ENCODE assay signal across 1 cellular context in the genomic region with DNA sequence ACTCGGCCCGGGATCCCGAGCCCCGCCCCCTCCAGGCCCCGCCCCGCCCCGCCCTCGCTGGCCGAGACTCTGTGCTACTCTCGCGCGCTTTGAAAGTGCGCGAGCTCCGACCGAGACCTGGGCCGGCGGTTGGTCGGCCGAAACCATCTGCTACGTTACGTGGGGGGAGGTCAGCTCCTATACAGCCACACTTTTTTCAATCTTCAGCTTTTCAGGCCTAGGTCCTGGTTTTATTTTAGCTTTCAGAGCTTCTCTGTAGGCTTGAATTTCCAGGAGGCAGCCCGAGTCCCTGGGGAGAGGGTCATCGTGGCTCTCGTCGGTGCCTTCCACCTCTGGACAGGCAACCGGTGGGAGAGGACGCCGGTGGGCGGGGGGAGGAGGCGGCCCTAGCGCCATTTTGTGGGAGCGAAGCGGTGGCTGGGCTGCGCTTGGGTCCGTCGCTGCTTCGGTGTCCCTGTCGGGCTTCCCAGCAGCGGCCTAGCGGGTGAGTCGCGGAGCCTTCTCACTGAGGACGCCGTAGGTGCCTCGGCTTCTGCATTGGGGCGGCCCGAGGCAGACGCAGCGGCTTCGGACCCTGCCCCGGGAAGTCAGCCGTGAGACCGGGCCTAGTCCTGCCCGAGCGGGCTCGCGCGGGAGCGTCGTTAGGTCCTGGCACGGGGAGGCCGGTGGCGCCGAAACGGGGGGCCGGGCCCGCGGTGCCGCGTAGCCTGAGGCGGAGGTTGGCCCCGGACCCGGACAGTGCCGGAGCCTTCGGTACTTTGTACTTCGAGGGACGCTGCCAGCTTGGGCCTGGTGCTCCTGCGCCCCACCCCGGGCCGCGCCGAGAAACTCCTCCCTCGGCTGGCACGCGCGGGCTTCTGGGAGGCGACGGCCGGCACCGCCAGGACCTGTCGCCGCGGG.
A peak's percentile ranks its signal among the peaks of the same experiment; 100 is the strongest.
TF ChIP-seq lines count a peak whose summit lies in the region.

A gene (plus strand): TSS at position 395 of the 900 bp plus-strand sequence. CDS start 1,074 bp downstream, outside the sequence.

TF ChIP-seq in GM12878, 131 proteins besides CTCF, POLR2A, EP300 and RAD21 (continued from another document and continues in another):
- no peak for TF ChIP-seq ZNF384 (IDR thresholded peaks at IDR 0.05; ENCODE audit: borderline replicate concordance, low read depth, low read length)
- TF ChIP-seq, protein P1, sequence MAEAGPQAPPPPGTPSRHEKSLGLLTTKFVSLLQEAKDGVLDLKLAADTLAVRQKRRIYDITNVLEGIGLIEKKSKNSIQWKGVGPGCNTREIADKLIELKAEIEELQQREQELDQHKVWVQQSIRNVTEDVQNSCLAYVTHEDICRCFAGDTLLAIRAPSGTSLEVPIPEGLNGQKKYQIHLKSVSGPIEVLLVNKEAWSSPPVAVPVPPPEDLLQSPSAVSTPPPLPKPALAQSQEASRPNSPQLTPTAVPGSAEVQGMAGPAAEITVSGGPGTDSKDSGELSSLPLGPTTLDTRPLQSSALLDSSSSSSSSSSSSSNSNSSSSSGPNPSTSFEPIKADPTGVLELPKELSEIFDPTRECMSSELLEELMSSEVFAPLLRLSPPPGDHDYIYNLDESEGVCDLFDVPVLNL (IDR thresholded peaks at IDR 0.05; ENCODE audit: low read depth, low read length) = no peak
- TF ChIP-seq, protein P2, sequence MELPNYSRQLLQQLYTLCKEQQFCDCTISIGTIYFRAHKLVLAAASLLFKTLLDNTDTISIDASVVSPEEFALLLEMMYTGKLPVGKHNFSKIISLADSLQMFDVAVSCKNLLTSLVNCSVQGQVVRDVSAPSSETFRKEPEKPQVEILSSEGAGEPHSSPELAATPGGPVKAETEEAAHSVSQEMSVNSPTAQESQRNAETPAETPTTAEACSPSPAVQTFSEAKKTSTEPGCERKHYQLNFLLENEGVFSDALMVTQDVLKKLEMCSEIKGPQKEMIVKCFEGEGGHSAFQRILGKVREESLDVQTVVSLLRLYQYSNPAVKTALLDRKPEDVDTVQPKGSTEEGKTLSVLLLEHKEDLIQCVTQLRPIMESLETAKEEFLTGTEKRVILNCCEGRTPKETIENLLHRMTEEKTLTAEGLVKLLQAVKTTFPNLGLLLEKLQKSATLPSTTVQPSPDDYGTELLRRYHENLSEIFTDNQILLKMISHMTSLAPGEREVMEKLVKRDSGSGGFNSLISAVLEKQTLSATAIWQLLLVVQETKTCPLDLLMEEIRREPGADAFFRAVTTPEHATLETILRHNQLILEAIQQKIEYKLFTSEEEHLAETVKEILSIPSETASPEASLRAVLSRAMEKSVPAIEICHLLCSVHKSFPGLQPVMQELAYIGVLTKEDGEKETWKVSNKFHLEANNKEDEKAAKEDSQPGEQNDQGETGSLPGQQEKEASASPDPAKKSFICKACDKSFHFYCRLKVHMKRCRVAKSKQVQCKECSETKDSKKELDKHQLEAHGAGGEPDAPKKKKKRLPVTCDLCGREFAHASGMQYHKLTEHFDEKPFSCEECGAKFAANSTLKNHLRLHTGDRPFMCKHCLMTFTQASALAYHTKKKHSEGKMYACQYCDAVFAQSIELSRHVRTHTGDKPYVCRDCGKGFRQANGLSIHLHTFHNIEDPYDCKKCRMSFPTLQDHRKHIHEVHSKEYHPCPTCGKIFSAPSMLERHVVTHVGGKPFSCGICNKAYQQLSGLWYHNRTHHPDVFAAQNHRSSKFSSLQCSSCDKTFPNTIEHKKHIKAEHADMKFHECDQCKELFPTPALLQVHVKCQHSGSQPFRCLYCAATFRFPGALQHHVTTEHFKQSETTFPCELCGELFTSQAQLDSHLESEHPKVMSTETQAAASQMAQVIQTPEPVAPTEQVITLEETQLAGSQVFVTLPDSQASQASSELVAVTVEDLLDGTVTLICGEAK (IDR thresholded peaks at IDR 0.05; ENCODE audit: borderline replicate concordance) = peak; percentile 64; the same call in 1 of the 2 replicates
- TF ChIP-seq BMI1 (IDR thresholded peaks at IDR 0.05; ENCODE audit: borderline replicate concordance) = no peak
- TF ChIP-seq, protein P3, sequence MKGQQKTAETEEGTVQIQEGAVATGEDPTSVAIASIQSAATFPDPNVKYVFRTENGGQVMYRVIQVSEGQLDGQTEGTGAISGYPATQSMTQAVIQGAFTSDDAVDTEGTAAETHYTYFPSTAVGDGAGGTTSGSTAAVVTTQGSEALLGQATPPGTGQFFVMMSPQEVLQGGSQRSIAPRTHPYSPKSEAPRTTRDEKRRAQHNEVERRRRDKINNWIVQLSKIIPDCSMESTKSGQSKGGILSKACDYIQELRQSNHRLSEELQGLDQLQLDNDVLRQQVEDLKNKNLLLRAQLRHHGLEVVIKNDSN (IDR thresholded peaks at IDR 0.05; ENCODE audit: borderline replicate concordance, extremely low read length, insufficient read depth, low read depth, low read length) = no peak
- TF ChIP-seq, protein P4, sequence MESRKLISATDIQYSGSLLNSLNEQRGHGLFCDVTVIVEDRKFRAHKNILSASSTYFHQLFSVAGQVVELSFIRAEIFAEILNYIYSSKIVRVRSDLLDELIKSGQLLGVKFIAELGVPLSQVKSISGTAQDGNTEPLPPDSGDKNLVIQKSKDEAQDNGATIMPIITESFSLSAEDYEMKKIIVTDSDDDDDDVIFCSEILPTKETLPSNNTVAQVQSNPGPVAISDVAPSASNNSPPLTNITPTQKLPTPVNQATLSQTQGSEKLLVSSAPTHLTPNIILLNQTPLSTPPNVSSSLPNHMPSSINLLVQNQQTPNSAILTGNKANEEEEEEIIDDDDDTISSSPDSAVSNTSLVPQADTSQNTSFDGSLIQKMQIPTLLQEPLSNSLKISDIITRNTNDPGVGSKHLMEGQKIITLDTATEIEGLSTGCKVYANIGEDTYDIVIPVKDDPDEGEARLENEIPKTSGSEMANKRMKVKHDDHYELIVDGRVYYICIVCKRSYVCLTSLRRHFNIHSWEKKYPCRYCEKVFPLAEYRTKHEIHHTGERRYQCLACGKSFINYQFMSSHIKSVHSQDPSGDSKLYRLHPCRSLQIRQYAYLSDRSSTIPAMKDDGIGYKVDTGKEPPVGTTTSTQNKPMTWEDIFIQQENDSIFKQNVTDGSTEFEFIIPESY (IDR thresholded peaks at IDR 0.05) = no peak
- TF ChIP-seq MEF2A (IDR thresholded peaks at IDR 0.05; ENCODE audit: insufficient read depth, low read depth, low read length) = no peak
- TF ChIP-seq, protein P5, sequence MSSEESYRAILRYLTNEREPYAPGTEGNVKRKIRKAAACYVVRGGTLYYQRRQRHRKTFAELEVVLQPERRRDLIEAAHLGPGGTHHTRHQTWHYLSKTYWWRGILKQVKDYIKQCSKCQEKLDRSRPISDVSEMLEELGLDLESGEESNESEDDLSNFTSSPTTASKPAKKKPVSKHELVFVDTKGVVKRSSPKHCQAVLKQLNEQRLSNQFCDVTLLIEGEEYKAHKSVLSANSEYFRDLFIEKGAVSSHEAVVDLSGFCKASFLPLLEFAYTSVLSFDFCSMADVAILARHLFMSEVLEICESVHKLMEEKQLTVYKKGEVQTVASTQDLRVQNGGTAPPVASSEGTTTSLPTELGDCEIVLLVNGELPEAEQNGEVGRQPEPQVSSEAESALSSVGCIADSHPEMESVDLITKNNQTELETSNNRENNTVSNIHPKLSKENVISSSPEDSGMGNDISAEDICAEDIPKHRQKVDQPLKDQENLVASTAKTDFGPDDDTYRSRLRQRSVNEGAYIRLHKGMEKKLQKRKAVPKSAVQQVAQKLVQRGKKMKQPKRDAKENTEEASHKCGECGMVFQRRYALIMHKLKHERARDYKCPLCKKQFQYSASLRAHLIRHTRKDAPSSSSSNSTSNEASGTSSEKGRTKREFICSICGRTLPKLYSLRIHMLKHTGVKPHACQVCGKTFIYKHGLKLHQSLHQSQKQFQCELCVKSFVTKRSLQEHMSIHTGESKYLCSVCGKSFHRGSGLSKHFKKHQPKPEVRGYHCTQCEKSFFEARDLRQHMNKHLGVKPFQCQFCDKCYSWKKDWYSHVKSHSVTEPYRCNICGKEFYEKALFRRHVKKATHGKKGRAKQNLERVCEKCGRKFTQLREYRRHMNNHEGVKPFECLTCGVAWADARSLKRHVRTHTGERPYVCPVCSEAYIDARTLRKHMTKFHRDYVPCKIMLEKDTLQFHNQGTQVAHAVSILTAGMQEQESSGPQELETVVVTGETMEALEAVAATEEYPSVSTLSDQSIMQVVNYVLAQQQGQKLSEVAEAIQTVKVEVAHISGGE (CRISPR knock-in tag; IDR thresholded peaks at IDR 0.05) = no peak
- TF ChIP-seq, protein P6, sequence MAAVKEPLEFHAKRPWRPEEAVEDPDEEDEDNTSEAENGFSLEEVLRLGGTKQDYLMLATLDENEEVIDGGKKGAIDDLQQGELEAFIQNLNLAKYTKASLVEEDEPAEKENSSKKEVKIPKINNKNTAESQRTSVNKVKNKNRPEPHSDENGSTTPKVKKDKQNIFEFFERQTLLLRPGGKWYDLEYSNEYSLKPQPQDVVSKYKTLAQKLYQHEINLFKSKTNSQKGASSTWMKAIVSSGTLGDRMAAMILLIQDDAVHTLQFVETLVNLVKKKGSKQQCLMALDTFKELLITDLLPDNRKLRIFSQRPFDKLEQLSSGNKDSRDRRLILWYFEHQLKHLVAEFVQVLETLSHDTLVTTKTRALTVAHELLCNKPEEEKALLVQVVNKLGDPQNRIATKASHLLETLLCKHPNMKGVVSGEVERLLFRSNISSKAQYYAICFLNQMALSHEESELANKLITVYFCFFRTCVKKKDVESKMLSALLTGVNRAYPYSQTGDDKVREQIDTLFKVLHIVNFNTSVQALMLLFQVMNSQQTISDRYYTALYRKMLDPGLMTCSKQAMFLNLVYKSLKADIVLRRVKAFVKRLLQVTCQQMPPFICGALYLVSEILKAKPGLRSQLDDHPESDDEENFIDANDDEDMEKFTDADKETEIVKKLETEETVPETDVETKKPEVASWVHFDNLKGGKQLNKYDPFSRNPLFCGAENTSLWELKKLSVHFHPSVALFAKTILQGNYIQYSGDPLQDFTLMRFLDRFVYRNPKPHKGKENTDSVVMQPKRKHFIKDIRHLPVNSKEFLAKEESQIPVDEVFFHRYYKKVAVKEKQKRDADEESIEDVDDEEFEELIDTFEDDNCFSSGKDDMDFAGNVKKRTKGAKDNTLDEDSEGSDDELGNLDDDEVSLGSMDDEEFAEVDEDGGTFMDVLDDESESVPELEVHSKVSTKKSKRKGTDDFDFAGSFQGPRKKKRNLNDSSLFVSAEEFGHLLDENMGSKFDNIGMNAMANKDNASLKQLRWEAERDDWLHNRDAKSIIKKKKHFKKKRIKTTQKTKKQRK (IDR thresholded peaks at IDR 0.05; ENCODE audit: low read depth, low read length) = no peak
- no peak for TF ChIP-seq NFYA (IDR thresholded peaks at IDR 0.05; ENCODE audit: borderline replicate concordance, low read depth, low read length)
- no peak for TF ChIP-seq TCF3 (IDR thresholded peaks at IDR 0.05; ENCODE audit: borderline replicate concordance, insufficient read depth, low read depth, low read length)
- TF ChIP-seq, protein P7, sequence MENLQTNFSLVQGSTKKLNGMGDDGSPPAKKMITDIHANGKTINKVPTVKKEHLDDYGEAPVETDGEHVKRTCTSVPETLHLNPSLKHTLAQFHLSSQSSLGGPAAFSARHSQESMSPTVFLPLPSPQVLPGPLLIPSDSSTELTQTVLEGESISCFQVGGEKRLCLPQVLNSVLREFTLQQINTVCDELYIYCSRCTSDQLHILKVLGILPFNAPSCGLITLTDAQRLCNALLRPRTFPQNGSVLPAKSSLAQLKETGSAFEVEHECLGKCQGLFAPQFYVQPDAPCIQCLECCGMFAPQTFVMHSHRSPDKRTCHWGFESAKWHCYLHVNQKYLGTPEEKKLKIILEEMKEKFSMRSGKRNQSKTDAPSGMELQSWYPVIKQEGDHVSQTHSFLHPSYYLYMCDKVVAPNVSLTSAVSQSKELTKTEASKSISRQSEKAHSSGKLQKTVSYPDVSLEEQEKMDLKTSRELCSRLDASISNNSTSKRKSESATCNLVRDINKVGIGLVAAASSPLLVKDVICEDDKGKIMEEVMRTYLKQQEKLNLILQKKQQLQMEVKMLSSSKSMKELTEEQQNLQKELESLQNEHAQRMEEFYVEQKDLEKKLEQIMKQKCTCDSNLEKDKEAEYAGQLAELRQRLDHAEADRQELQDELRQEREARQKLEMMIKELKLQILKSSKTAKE (IDR thresholded peaks at IDR 0.05; ENCODE audit: low read depth, poor library complexity, severe bottlenecking) = peak; percentile 98
- no peak for TF ChIP-seq BCL11A (IDR thresholded peaks at IDR 0.05; ENCODE audit: low read depth, low read length)
- TF ChIP-seq, protein P8, sequence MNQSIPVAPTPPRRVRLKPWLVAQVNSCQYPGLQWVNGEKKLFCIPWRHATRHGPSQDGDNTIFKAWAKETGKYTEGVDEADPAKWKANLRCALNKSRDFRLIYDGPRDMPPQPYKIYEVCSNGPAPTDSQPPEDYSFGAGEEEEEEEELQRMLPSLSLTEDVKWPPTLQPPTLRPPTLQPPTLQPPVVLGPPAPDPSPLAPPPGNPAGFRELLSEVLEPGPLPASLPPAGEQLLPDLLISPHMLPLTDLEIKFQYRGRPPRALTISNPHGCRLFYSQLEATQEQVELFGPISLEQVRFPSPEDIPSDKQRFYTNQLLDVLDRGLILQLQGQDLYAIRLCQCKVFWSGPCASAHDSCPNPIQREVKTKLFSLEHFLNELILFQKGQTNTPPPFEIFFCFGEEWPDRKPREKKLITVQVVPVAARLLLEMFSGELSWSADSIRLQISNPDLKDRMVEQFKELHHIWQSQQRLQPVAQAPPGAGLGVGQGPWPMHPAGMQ (IDR thresholded peaks at IDR 0.05; ENCODE audit: borderline replicate concordance) = peak; percentile 65; the same call in 1 of the 2 replicates
- TF ChIP-seq, protein P9, sequence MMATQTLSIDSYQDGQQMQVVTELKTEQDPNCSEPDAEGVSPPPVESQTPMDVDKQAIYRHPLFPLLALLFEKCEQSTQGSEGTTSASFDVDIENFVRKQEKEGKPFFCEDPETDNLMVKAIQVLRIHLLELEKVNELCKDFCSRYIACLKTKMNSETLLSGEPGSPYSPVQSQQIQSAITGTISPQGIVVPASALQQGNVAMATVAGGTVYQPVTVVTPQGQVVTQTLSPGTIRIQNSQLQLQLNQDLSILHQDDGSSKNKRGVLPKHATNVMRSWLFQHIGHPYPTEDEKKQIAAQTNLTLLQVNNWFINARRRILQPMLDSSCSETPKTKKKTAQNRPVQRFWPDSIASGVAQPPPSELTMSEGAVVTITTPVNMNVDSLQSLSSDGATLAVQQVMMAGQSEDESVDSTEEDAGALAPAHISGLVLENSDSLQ (IDR thresholded peaks at IDR 0.05) = no peak
- TF ChIP-seq, protein P10, sequence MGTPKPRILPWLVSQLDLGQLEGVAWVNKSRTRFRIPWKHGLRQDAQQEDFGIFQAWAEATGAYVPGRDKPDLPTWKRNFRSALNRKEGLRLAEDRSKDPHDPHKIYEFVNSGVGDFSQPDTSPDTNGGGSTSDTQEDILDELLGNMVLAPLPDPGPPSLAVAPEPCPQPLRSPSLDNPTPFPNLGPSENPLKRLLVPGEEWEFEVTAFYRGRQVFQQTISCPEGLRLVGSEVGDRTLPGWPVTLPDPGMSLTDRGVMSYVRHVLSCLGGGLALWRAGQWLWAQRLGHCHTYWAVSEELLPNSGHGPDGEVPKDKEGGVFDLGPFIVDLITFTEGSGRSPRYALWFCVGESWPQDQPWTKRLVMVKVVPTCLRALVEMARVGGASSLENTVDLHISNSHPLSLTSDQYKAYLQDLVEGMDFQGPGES (IDR thresholded peaks at IDR 0.05) = 0 out of 2 replicates have a peak, but pooled peaks have one; percentile 39
- no peak for TF ChIP-seq SREBF2 (IDR thresholded peaks at IDR 0.05; ENCODE audit: low read length)
- TF ChIP-seq YY1 (IDR thresholded peaks at IDR 0.05; ENCODE audit: low read depth, low read length) = peak; percentile 97
